In the genomic region with DNA sequence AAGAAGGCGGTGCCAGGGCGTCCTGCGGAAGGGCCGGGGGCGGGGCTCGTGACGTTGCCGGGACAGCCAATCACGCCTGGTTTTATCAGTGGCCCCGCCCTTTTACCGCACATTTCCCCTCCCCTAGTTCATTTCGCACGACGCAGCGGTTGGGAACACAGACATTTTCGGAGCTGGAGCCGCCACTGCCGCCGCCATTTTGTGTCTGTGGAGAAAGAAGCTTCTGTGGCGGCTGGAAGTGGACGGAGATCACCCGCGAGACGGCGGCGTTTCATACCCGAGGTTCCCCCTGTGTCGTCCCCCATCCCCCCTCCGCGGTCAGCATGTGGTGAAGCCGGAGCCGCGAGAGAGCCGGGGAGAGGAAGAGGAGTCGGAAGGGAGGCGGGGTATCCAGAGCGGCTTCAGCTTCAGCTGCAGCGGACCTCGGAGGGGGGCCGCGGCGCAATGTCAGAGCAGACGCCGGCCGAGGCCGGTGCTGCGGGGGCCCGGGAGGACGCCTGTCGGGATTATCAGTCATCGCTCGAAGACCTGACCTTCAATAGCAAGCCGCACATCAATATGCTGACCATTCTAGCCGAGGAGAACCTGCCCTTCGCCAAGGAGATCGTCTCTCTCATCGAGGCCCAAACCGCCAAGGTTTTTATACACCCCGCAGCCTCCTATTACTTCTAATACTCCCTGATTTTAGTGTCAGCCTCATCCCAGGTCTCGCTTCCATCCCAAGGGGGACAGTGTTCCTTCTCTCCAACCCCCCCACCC, we compare ENCODE assay signal across 1 cellular context.
A peak's percentile ranks its signal among the peaks of the same experiment; 100 is the strongest.
TF ChIP-seq lines count a peak whose summit lies in the region.

A gene with protein sequence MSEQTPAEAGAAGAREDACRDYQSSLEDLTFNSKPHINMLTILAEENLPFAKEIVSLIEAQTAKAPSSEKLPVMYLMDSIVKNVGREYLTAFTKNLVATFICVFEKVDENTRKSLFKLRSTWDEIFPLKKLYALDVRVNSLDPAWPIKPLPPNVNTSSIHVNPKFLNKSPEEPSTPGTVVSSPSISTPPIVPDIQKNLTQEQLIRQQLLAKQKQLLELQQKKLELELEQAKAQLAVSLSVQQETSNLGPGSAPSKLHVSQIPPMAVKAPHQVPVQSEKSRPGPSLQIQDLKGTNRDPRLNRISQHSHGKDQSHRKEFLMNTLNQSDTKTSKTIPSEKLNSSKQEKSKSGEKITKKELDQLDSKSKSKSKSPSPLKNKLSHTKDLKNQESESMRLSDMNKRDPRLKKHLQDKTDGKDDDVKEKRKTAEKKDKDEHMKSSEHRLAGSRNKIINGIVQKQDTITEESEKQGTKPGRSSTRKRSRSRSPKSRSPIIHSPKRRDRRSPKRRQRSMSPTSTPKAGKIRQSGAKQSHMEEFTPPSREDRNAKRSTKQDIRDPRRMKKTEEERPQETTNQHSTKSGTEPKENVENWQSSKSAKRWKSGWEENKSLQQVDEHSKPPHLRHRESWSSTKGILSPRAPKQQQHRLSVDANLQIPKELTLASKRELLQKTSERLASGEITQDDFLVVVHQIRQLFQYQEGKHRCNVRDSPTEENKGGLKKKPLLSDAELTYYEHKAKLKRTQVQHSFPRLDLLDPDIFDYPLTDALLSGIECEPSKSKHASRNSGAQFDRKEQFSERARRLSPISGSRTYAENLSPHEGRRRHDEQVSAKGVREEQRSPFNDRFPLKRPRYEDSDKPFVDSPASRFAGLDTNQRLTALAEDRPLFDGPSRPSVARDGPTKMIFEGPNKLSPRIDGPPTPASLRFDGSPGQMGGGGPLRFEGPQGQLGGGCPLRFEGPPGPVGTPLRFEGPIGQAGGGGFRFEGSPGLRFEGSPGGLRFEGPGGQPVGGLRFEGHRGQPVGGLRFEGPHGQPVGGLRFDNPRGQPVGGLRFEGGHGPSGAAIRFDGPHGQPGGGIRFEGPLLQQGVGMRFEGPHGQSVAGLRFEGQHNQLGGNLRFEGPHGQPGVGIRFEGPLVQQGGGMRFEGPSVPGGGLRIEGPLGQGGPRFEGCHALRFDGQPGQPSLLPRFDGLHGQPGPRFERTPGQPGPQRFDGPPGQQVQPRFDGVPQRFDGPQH (N-terminal part only) (plus strand): TSS at position 136 of the 759 bp plus-strand sequence. CDS start 309 bp downstream, at position 445.

TF ChIP-seq in K562, 482 proteins besides CTCF, POLR2A, EP300 and RAD21 (continued from another document and continues in another):
- TF ChIP-seq, protein P1, sequence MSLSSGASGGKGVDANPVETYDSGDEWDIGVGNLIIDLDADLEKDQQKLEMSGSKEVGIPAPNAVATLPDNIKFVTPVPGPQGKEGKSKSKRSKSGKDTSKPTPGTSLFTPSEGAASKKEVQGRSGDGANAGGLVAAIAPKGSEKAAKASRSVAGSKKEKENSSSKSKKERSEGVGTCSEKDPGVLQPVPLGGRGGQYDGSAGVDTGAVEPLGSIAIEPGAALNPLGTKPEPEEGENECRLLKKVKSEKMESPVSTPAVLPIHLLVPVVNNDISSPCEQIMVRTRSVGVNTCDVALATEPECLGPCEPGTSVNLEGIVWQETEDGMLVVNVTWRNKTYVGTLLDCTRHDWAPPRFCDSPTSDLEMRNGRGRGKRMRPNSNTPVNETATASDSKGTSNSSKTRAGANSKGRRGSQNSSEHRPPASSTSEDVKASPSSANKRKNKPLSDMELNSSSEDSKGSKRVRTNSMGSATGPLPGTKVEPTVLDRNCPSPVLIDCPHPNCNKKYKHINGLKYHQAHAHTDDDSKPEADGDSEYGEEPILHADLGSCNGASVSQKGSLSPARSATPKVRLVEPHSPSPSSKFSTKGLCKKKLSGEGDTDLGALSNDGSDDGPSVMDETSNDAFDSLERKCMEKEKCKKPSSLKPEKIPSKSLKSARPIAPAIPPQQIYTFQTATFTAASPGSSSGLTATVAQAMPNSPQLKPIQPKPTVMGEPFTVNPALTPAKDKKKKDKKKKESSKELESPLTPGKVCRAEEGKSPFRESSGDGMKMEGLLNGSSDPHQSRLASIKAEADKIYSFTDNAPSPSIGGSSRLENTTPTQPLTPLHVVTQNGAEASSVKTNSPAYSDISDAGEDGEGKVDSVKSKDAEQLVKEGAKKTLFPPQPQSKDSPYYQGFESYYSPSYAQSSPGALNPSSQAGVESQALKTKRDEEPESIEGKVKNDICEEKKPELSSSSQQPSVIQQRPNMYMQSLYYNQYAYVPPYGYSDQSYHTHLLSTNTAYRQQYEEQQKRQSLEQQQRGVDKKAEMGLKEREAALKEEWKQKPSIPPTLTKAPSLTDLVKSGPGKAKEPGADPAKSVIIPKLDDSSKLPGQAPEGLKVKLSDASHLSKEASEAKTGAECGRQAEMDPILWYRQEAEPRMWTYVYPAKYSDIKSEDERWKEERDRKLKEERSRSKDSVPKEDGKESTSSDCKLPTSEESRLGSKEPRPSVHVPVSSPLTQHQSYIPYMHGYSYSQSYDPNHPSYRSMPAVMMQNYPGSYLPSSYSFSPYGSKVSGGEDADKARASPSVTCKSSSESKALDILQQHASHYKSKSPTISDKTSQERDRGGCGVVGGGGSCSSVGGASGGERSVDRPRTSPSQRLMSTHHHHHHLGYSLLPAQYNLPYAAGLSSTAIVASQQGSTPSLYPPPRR (CRISPR knock-in tag; IDR thresholded peaks at IDR 0.05; ENCODE audit: borderline replicate concordance) = no peak
- TF ChIP-seq, protein P2, sequence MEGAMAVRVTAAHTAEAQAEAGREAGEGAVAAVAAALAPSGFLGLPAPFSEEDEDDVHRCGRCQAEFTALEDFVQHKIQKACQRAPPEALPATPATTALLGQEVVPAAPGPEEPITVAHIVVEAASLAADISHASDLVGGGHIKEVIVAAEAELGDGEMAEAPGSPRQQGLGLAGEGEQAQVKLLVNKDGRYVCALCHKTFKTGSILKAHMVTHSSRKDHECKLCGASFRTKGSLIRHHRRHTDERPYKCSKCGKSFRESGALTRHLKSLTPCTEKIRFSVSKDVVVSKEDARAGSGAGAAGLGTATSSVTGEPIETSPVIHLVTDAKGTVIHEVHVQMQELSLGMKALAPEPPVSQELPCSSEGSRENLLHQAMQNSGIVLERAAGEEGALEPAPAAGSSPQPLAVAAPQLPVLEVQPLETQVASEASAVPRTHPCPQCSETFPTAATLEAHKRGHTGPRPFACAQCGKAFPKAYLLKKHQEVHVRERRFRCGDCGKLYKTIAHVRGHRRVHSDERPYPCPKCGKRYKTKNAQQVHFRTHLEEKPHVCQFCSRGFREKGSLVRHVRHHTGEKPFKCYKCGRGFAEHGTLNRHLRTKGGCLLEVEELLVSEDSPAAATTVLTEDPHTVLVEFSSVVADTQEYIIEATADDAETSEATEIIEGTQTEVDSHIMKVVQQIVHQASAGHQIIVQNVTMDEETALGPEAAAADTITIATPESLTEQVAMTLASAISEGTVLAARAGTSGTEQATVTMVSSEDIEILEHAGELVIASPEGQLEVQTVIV (CRISPR knock-in tag; IDR thresholded peaks at IDR 0.05; ENCODE audit: borderline replicate concordance) = no peak
- no peak for TF ChIP-seq CBFA2T3 (IDR thresholded peaks at IDR 0.05)
- peak; percentile 38 for TF ChIP-seq SNRNP70 (optimal IDR thresholded peaks at IDR 0.05; ENCODE audit: low read depth, low read length)
- no peak for TF ChIP-seq ZNF764 (CRISPR knock-in tag; IDR thresholded peaks at IDR 0.05; ENCODE audit: low read depth)
- peak; percentile 66; the same call in 1 of the 2 replicates for TF ChIP-seq ZBED1 (IDR thresholded peaks at IDR 0.05)
- no peak for TF ChIP-seq ZNF77 (CRISPR knock-in tag; IDR thresholded peaks at IDR 0.05)
- no peak for TF ChIP-seq BRCA1 (IDR thresholded peaks at IDR 0.05)
- no peak for TF ChIP-seq BRCA1 (CRISPR knock-in tag; IDR thresholded peaks at IDR 0.05)
- TF ChIP-seq MAFG (tag; conservative IDR thresholded peaks at IDR 0.05) = no peak
- no peak for TF ChIP-seq ZNF253 (CRISPR knock-in tag; conservative IDR thresholded peaks at IDR 0.05)
- no peak for TF ChIP-seq IRF2 (CRISPR knock-in tag; IDR thresholded peaks at IDR 0.05)
- TF ChIP-seq CBX8 (IDR thresholded peaks at IDR 0.05; ENCODE audit: borderline replicate concordance, extremely low read depth, low read depth, low read length, poor library complexity, severe bottlenecking) = no peak
- no peak for TF ChIP-seq ZNF445 (CRISPR knock-in tag; IDR thresholded peaks at IDR 0.05; ENCODE audit: low read depth)
- TF ChIP-seq ZNF444 (CRISPR knock-in tag; IDR thresholded peaks at IDR 0.05) = peak; percentile 30; the same call in 1 of the 2 replicates
- no peak for TF ChIP-seq PPARD (CRISPR knock-in tag; IDR thresholded peaks at IDR 0.05)
- no peak for TF ChIP-seq GABPB1 (CRISPR knock-in tag; IDR thresholded peaks at IDR 0.05)
- no peak for TF ChIP-seq DIDO1 (tag; IDR thresholded peaks at IDR 0.05; ENCODE audit: low read depth)
- no peak for TF ChIP-seq KLF6 (CRISPR knock-in tag; IDR thresholded peaks at IDR 0.05; ENCODE audit: borderline replicate concordance)
- no peak for TF ChIP-seq NFE2L1 (tag; IDR thresholded peaks at IDR 0.05; ENCODE audit: borderline replicate concordance, low read depth)
- TF ChIP-seq SMAD4 (CRISPR knock-in tag; conservative IDR thresholded peaks at IDR 0.05) = peak; percentile 83
- TF ChIP-seq ZNF316 (IDR thresholded peaks at IDR 0.05) = no peak
- no peak for TF ChIP-seq MCM2 (IDR thresholded peaks at IDR 0.05; ENCODE audit: low read depth)
- TF ChIP-seq, protein P3, sequence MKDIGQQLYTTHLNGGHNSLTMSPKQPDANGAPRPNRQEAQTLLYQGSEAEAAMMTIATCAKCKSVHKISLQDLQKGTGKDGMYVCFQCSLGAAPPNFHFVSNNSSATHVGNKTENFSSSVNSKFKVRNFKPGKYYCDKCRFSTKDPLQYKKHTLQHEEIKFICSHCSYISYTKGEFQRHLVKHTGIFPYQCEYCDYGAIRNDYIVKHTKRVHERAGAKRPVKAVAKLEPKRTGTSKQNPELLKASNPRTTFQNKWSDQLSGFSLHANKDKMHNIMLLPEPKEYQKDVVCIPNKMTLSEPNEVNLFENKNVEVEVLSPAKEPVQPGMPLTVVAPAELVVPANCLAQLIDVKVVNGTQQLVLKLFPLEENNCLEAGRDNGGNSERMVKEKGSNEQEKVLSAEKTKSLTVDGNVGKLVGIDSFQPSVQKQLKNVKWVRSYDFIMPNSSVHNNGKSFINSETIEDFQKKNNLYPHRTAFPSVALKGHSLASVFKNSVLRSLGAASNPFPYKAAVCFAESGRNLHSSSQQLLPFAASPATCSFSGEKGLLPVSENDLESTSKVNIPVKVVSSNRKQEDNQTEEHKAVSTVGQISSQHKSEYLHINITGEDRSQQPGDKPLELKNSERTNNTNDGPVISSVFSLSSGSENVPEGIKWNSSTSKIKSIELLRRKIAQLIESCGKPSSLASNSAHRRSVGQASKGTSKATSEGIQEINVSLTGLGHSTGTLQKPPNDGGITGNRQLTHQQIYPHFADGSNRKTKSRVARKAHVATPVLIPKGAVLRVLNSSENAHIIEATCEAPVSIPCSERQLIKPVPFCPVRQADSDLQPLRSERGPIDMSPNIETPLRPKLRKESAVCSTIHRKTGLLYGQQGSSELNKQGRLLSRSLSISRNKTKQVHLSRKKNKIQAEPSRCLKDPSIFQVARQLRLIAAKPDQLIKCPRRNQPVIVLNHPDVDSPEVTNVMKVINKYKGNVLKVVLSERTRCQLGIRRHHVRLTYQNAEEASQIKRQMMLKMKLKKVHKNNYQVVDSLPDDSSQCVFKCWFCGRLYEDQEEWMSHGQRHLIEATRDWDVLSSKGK (CRISPR knock-in tag; IDR thresholded peaks at IDR 0.05) = no peak
- no peak for TF ChIP-seq KDM2B (CRISPR knock-in tag; IDR thresholded peaks at IDR 0.05)
- TF ChIP-seq SIRT6 (IDR thresholded peaks at IDR 0.05; ENCODE audit: low read depth, low read length) = no peak
- TF ChIP-seq ZNF57 (CRISPR knock-in tag; IDR thresholded peaks at IDR 0.05) = 0 out of 2 replicates have a peak, but pooled peaks have one; percentile 46
- TF ChIP-seq ZKSCAN1 (IDR thresholded peaks at IDR 0.05; ENCODE audit: low read depth, low read length) = no peak
- TF ChIP-seq ESRRA (IDR thresholded peaks at IDR 0.05; ENCODE audit: borderline replicate concordance, low read depth) = peak; percentile 62; the same call in 1 of the 2 replicates
- TF ChIP-seq CEBPG (CRISPR knock-in tag; IDR thresholded peaks at IDR 0.05) = 0 out of 2 replicates have a peak, but pooled peaks have one; percentile 14
- 0 out of 4 replicates have a peak, but pooled peaks of 1 of the 2 experiments have one; percentile 16 for TF ChIP-seq CEBPG (tag; conservative IDR thresholded peaks at IDR 0.05 in 1 of 2, IDR thresholded peaks at IDR 0.05 in 1 of 2)
- TF ChIP-seq ZNF384 (IDR thresholded peaks at IDR 0.05; ENCODE audit: low read depth, low read length) = no peak
- TF ChIP-seq, protein P4, sequence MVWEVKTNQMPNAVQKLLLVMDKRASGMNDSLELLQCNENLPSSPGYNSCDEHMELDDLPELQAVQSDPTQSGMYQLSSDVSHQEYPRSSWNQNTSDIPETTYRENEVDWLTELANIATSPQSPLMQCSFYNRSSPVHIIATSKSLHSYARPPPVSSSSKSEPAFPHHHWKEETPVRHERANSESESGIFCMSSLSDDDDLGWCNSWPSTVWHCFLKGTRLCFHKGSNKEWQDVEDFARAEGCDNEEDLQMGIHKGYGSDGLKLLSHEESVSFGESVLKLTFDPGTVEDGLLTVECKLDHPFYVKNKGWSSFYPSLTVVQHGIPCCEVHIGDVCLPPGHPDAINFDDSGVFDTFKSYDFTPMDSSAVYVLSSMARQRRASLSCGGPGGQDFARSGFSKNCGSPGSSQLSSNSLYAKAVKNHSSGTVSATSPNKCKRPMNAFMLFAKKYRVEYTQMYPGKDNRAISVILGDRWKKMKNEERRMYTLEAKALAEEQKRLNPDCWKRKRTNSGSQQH (CRISPR knock-in tag; IDR thresholded peaks at IDR 0.05) = peak; percentile 86
- no peak for TF ChIP-seq ARHGAP35 (IDR thresholded peaks at IDR 0.05; ENCODE audit: partially characterized antibody)
- 0 out of 2 replicates have a peak, but pooled peaks have one; percentile 42 for TF ChIP-seq ZNF165 (CRISPR knock-in tag; IDR thresholded peaks at IDR 0.05; ENCODE audit: borderline replicate concordance)
- peak; percentile 85 for TF ChIP-seq PRPF4 (IDR thresholded peaks at IDR 0.05; ENCODE audit: insufficient read depth, low read depth, low read length, poor library complexity, severe bottlenecking)
- no peak for TF ChIP-seq BRF1 (IDR thresholded peaks at IDR 0.05; ENCODE audit: borderline replicate concordance, extremely low read depth, insufficient read length)
- TF ChIP-seq ZNF766 (CRISPR knock-in tag; conservative IDR thresholded peaks at IDR 0.05) = no peak
